ENCODE assay signal across 9 cellular contexts in genomic region chr2:218886461-218886947, GRCh38. TPM values are rescaled to one million over a fixed set of nuclear protein-coding genes. Genes with fewer than 3 reads are reported as not detected.
DNase-seq lines count a peak whose midpoint lies in the region; ATAC-seq and TF ChIP-seq lines count a peak whose summit lies in the region.
"Had no signal": no experiment of that assay in that cellular context is flagged by ENCODE, and none has a peak within 500 bp of the region (broad histone marks: within the 10 kb centered on the region; RNA-seq: fewer than 3 reads in every experiment).

No MANE protein-coding gene starts in this region.

- peak; percentile 80 for DNase-seq in RPMI7951 (ENCODE audit: low read depth)
- peak; percentile 24 for DNase-seq in pons (ENCODE audit: low spot score)
- no peak for DNase-seq in COLO829 (ENCODE audit: low spot score)
- no peak for DNase-seq in A172 (ENCODE audit: low spot score)
- DNase-seq in T-helper 2 cell, result no peak
- DNase-seq in foreskin fibroblast, result no peak

- H3K4me3 ChIP-seq in foreskin fibroblast (ENCODE audit: low read depth in 1 of 2, low read length in 2 of 2), result no peak overlapping the region

- ATAC-seq in GM19043 (IDR thresholded peaks at IDR 0.05; ENCODE audit: low read depth, unreplicated experiment), result peak; percentile 31
- ATAC-seq in HG02981 (IDR thresholded peaks at IDR 0.05; ENCODE audit: unreplicated experiment), result peak; percentile 9

- no peak for TF ChIP-seq CTCF in foreskin fibroblast (IDR thresholded peaks at IDR 0.05; ENCODE audit: low read depth, low read length)

RNA-seq across cellular contexts. Expression of gene WNT10A, which starts 5.9 kb away (rescaled TPM):
- 0.72 and 1.4 TPM in 2 replicates for total RNA-seq in RPMI7951 (2014; rRNA removed; shearing (Covaris generic))
- 0.36 and 1.5 TPM in 2 replicates for total RNA-seq in A172 (2014; rRNA removed; shearing (Covaris generic))
- total RNA-seq: subcutaneous adipose tissue had no signal

RNA-seq across cellular contexts. Expression of gene WNT6, which starts 26.9 kb away (rescaled TPM):
- 3.4 and 4.2 TPM in 2 replicates for total RNA-seq in RPMI7951 (2014; rRNA removed; shearing (Covaris generic))
- total RNA-seq in A172 (2014; rRNA removed; shearing (Covaris generic)), result 0.24 TPM in 1 of 2 replicates, not detected in the other

RNA-seq across cellular contexts. Expression of gene PRKAG3, which starts 54.9 kb away (rescaled TPM):
- total RNA-seq in RPMI7951 (2014; rRNA removed; shearing (Covaris generic)), result not detected in 2 replicates
- total RNA-seq in A172 (2014; rRNA removed; shearing (Covaris generic)), result not detected in 2 replicates
- total RNA-seq: subcutaneous adipose tissue had no signal

Comparison
In these comparisons a context has a peak if more than half of its experiments do, and no peak if none do; other contexts are left out.
1. DNase-seq: peak in RPMI7951 (single experiment) and pons (single experiment); none in COLO829 (single experiment), A172 (single experiment), T-helper 2 cell (0 of 5) and foreskin fibroblast (0 of 2).